17 cellular contexts compared by ENCODE assay signal in genomic region chr2:9286553-9287399, GRCh38.
DNase-seq lines count a peak whose midpoint lies in the region; ATAC-seq and TF ChIP-seq lines count a peak whose summit lies in the region.
"Had no signal": no experiment of that assay in that cellular context is flagged by ENCODE, and none has a peak within 500 bp of the region (broad histone marks: within the 10 kb centered on the region; RNA-seq: fewer than 3 reads in every experiment).

No MANE protein-coding gene starts in this region.

- peaks cover 15% of the 10 kb centered on the region for H3K4me1 Mint-ChIP-seq in Caco-2 (ENCODE audit: low read depth, unreplicated experiment)
- no peaks in the 10 kb centered on the region for H3K4me1 Mint-ChIP-seq in activated CD4-positive, alpha-beta T cell treated with anti-CD3 and anti-CD28 coated beads for 36 hours
- H3K4me1 Mint-ChIP-seq in stimulated activated memory B cell treated with anti-CD40 and anti-IgM and Interleukin-4, amounts not matched to agents 10 μg/mL and 1 μg/mL and 100 μg/mL, for 72 hours = no peaks in the 10 kb centered on the region
- no peaks in the 10 kb centered on the region for H3K4me1 Mint-ChIP-seq in activated naive CD8-positive, alpha-beta T cell treated with anti-CD3 and anti-CD28 coated beads for 36 hours
- H3K4me1 Mint-ChIP-seq: B cell; naive thymus-derived CD4-positive, alpha-beta T cell had no signal

- DNase-seq in Caco-2 (no peak), M059J (ENCODE audit: low read depth) (peak; percentile 50), brain microvascular endothelial cell (no peak), osteoblast (ENCODE audit: insufficient read length, low spot score, missing footprints) (no peak), A673 (ENCODE audit: low spot score) (no peak)
- no peak for DNase-seq in activated CD4-positive, alpha-beta T cell treated with anti-CD3 and anti-CD28 coated beads for 36 hours
- DNase-seq in activated naive CD8-positive, alpha-beta T cell treated with anti-CD3 and anti-CD28 coated beads for 36 hours = no peak
- DNase-seq: activated CD4-positive, CD25-positive, alpha-beta regulatory T cell; activated gamma-delta T cell; left ventricle myocardium inferior; naive thymus-derived CD4-positive, alpha-beta T cell; NCI-H2081; NCI-H526 treated with DMSO at 0.1 percent for 48 hours; T-helper 1 cell had no signal

- TF ChIP-seq CTCF in Caco-2 (IDR thresholded peaks at IDR 0.05; ENCODE audit: insufficient read depth in 1 of 2, low read depth in 1 of 2, low read length in 1 of 2, severe bottlenecking in 1 of 2, unreplicated experiment in 1 of 2) = no peak
- TF ChIP-seq CTCF in brain microvascular endothelial cell (IDR thresholded peaks at IDR 0.05; ENCODE audit: low read depth, low read length, missing control alignments) = no peak
- TF ChIP-seq CTCF in osteoblast (IDR thresholded peaks at IDR 0.05; ENCODE audit: extremely low read depth, low read depth, low read length) = no peak
- no peak for TF ChIP-seq CTCF in A673 (conservative IDR thresholded peaks at IDR 0.05; ENCODE audit: low read depth, low read length)

- no peak for ATAC-seq in activated CD4-positive, alpha-beta T cell treated with anti-CD3 and anti-CD28 coated beads for 36 hours
- no peak for ATAC-seq in stimulated activated memory B cell treated with anti-CD40 and anti-IgM and Interleukin-4, amounts not matched to agents 10 μg/mL and 1 μg/mL and 100 μg/mL, for 72 hours
- ATAC-seq: naive thymus-derived CD4-positive, alpha-beta T cell had no signal

- H3K27ac ChIP-seq in brain microvascular endothelial cell (peak overlapping the region; percentile 96), osteoblast (ENCODE audit: low read depth, low read length) (peak overlapping the region; percentile 96), A673 (ENCODE audit: low read depth, low read length, poor library complexity, severe bottlenecking) (no peak overlapping the region)
- H3K27ac ChIP-seq: left ventricle myocardium inferior, prostate gland had no signal

- H3K4me2 ChIP-seq in osteoblast (ENCODE audit: insufficient read depth, low read length) = peak overlapping the region; percentile 55

- no peaks in the 10 kb centered on the region for H3K27me3 Mint-ChIP-seq in Caco-2 (ENCODE audit: insufficient read depth, unreplicated experiment)
- no peaks in the 10 kb centered on the region for H3K27me3 Mint-ChIP-seq in activated CD4-positive, alpha-beta T cell treated with anti-CD3 and anti-CD28 coated beads for 36 hours
- peaks cover 64% of the 10 kb centered on the region for H3K27me3 Mint-ChIP-seq in stimulated activated memory B cell treated with anti-CD40 and anti-IgM and Interleukin-4, amounts not matched to agents 10 μg/mL and 1 μg/mL and 100 μg/mL, for 72 hours
- H3K27me3 Mint-ChIP-seq in activated naive CD8-positive, alpha-beta T cell treated with anti-CD3 and anti-CD28 coated beads for 36 hours = no peaks in the 10 kb centered on the region

- peaks cover 73% of the 10 kb centered on the region for H3K79me2 ChIP-seq in osteoblast (ENCODE audit: insufficient read depth, low read length)

- H3K36me3 Mint-ChIP-seq in Caco-2 (ENCODE audit: insufficient read depth, unreplicated experiment) = peaks cover 7% of the 10 kb centered on the region
- no peaks in the 10 kb centered on the region for H3K36me3 Mint-ChIP-seq in activated CD4-positive, alpha-beta T cell treated with anti-CD3 and anti-CD28 coated beads for 36 hours (ENCODE audit: low read depth)
- H3K36me3 Mint-ChIP-seq in stimulated activated memory B cell treated with anti-CD40 and anti-IgM and Interleukin-4, amounts not matched to agents 10 μg/mL and 1 μg/mL and 100 μg/mL, for 72 hours = no peaks in the 10 kb centered on the region
- H3K36me3 Mint-ChIP-seq in activated naive CD8-positive, alpha-beta T cell treated with anti-CD3 and anti-CD28 coated beads for 36 hours = no peaks in the 10 kb centered on the region
- H3K36me3 Mint-ChIP-seq: naive thymus-derived CD4-positive, alpha-beta T cell had no signal

- no peaks in the 10 kb centered on the region for H3K36me3 ChIP-seq in Caco-2 (ENCODE audit: control insufficient read depth, insufficient read depth, low read length)
- peaks cover 4% of the 10 kb centered on the region for H3K36me3 ChIP-seq in brain microvascular endothelial cell (replicated peaks)
- H3K36me3 ChIP-seq in osteoblast (ENCODE audit: insufficient read depth, low read length) = no peaks in the 10 kb centered on the region
- no peaks in the 10 kb centered on the region for H3K36me3 ChIP-seq in A673 (ENCODE audit: insufficient read depth, low read length, poor library complexity, severe bottlenecking)
- H3K36me3 ChIP-seq: prostate gland had no signal

- CTCF ChIA-PET in Caco-2 (lab: Charles Lee) = interaction anchor here (0.5 kb wide), 1 partner anchor 15 kb away, joined by 5 read pairs; no protein-coding TSS in a partner anchor
- CTCF ChIA-PET in A673 (lab: Charles Lee) = interaction anchor here (0.6 kb wide), 1 partner anchor 56 kb away, joined by 3 read pairs; no protein-coding TSS in a partner anchor
- CTCF ChIA-PET in activated CD4-positive, alpha-beta T cell treated with anti-CD3 and anti-CD28 coated beads for 36 hours (lab: Charles Lee) = interaction anchor here (0.6 kb wide), 1 partner anchor 115 kb away, joined by 3 read pairs; no protein-coding TSS in a partner anchor

- in situ Hi-C loops in brain microvascular endothelial cell (cut with HindIII; ENCODE audit: low pct_ligation_motif_present, low sequenced_read_pairs) = no loop called here

- H3K4me3 ChIP-seq in Caco-2 (ENCODE audit: low read depth, low read length) (no peak overlapping the region), brain microvascular endothelial cell (ENCODE audit: low read depth, low read length) (no peak overlapping the region), osteoblast (ENCODE audit: insufficient read depth, low read length) (peak overlapping the region; percentile 11), A673 (ENCODE audit: low read depth, low read length, poor library complexity, severe bottlenecking) (no peak overlapping the region)
- H3K4me3 ChIP-seq: left ventricle myocardium inferior, prostate gland had no signal

- H2AFZ ChIP-seq in osteoblast (ENCODE audit: low read length) = no peak overlapping the region

- no peaks in the 10 kb centered on the region for H3K9me3 ChIP-seq in Caco-2
- no peaks in the 10 kb centered on the region for H3K9me3 ChIP-seq in osteoblast (ENCODE audit: low read depth, low read length)
- H3K9me3 ChIP-seq in A673 (ENCODE audit: low read depth, low read length, poor library complexity, severe bottlenecking) = no peaks in the 10 kb centered on the region
- H3K9me3 ChIP-seq: left ventricle myocardium inferior, prostate gland had no signal

- H3K4me1 ChIP-seq in Caco-2 (peaks cover 9% of the 10 kb centered on the region; the same call in 1 of the 2 replicates), osteoblast (ENCODE audit: insufficient read depth, low read length) (peaks cover 47% of the 10 kb centered on the region), A673 (ENCODE audit: insufficient read depth, low read length, poor library complexity, severe bottlenecking) (no peaks in the 10 kb centered on the region)
- H3K4me1 ChIP-seq: prostate gland had no signal

- H3K4me3 Mint-ChIP-seq in Caco-2 (ENCODE audit: unreplicated experiment) = no peak overlapping the region
- no peak overlapping the region for H3K4me3 Mint-ChIP-seq in activated CD4-positive, alpha-beta T cell treated with anti-CD3 and anti-CD28 coated beads for 36 hours
- H3K4me3 Mint-ChIP-seq in stimulated activated memory B cell treated with anti-CD40 and anti-IgM and Interleukin-4, amounts not matched to agents 10 μg/mL and 1 μg/mL and 100 μg/mL, for 72 hours = no peak overlapping the region
- no peak overlapping the region for H3K4me3 Mint-ChIP-seq in activated naive CD8-positive, alpha-beta T cell treated with anti-CD3 and anti-CD28 coated beads for 36 hours
- H3K4me3 Mint-ChIP-seq: B cell; naive thymus-derived CD4-positive, alpha-beta T cell had no signal

- no peaks in the 10 kb centered on the region for H3K9me3 Mint-ChIP-seq in Caco-2 (ENCODE audit: unreplicated experiment)
- H3K9me3 Mint-ChIP-seq in activated CD4-positive, alpha-beta T cell treated with anti-CD3 and anti-CD28 coated beads for 36 hours (ENCODE audit: low read depth) = no peaks in the 10 kb centered on the region
- no peaks in the 10 kb centered on the region for H3K9me3 Mint-ChIP-seq in stimulated activated memory B cell treated with anti-CD40 and anti-IgM and Interleukin-4, amounts not matched to agents 10 μg/mL and 1 μg/mL and 100 μg/mL, for 72 hours
- no peaks in the 10 kb centered on the region for H3K9me3 Mint-ChIP-seq in activated naive CD8-positive, alpha-beta T cell treated with anti-CD3 and anti-CD28 coated beads for 36 hours
- H3K9me3 Mint-ChIP-seq: naive thymus-derived CD4-positive, alpha-beta T cell had no signal

- no TSS peak for BruUV-seq in Caco-2 (replicated peaks; lab: Mats Ljungman, UMichigan)
- BruUV-seq in A673 (replicated peaks; lab: Mats Ljungman, UMichigan) = no TSS peak

- H3K27ac Mint-ChIP-seq in Caco-2 (ENCODE audit: unreplicated experiment) = peak overlapping the region; percentile 16
- no peak overlapping the region for H3K27ac Mint-ChIP-seq in activated CD4-positive, alpha-beta T cell treated with anti-CD3 and anti-CD28 coated beads for 36 hours
- no peak overlapping the region for H3K27ac Mint-ChIP-seq in stimulated activated memory B cell treated with anti-CD40 and anti-IgM and Interleukin-4, amounts not matched to agents 10 μg/mL and 1 μg/mL and 100 μg/mL, for 72 hours
- H3K27ac Mint-ChIP-seq in activated naive CD8-positive, alpha-beta T cell treated with anti-CD3 and anti-CD28 coated beads for 36 hours = no peak overlapping the region
- H3K27ac Mint-ChIP-seq: B cell; naive thymus-derived CD4-positive, alpha-beta T cell had no signal

- POLR2A ChIA-PET in Caco-2 (lab: Charles Lee) (no interaction called here), A673 (lab: Charles Lee; ENCODE audit: low non-redundant PET) (no interaction called here)
- POLR2A ChIA-PET in activated CD4-positive, alpha-beta T cell treated with anti-CD3 and anti-CD28 coated beads for 36 hours (lab: Charles Lee) = no interaction called here

- H4K20me1 ChIP-seq in osteoblast (ENCODE audit: insufficient read depth, low read length) = no peaks in the 10 kb centered on the region

- H3K27me3 ChIP-seq in Caco-2 (replicated peaks; ENCODE audit: control insufficient read depth, insufficient read depth, low read length) (no peaks in the 10 kb centered on the region), brain microvascular endothelial cell (replicated peaks) (no peaks in the 10 kb centered on the region), osteoblast (ENCODE audit: insufficient read depth, low read length) (no peaks in the 10 kb centered on the region), A673 (replicated peaks; ENCODE audit: insufficient read depth, low read depth, low read length, poor library complexity) (no peaks in the 10 kb centered on the region)

- intact Hi-C loops in Caco-2 (cut with micrococcal nuclease; ENCODE audit: unreplicated experiment) (no loop called here), A673 (cut with micrococcal nuclease; ENCODE audit: unreplicated experiment) (no loop called here)
- intact Hi-C loops in activated CD4-positive, alpha-beta T cell treated with anti-CD3 and anti-CD28 coated beads for 36 hours (cut with DNase I, micrococcal nuclease) = no loop called here
